11 cellular contexts compared by ENCODE assay signal in the genomic region with DNA sequence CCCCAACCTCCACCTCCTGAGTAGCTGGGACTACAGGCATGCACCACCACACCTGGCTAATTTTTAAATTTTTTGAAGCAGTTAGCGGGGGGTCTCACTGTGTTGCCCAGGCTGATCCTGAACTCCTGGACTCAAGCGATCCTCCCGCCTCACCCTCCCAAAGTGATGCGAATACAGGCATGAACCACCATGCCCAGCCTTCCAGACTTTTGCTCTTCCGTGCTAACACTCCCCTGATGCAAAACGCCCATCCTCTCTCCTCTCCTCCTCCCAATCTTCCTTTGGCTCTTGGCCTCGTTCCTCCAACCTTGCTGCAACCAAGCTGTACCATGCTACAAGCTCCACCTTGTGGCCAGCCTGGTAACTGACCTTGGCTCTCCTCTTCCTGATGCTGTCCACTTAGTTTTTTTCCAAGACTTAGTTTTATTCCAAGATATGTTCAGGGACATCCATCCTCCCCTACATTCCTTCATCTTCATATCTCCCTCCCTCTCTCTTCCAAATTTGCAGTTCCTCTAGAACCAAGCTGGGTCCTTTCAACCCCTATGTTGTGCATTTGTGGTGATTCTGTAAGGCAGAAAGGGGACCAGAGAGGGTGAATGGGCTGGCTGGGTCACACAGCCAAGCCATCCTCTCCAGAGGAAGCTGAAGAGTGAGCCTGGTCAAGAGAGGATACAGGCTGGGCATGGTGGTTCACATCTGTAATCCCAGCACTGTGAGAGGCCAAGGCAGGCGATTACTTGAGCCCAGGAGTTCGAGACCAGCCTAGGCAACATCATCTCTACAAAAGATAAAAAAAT. TPM values are rescaled to one million over a fixed set of nuclear protein-coding genes. Genes with fewer than 3 reads are reported as not detected.
DNase-seq lines count a peak whose midpoint lies in the region; ATAC-seq and TF ChIP-seq lines count a peak whose summit lies in the region.
"Had no signal": no experiment of that assay in that cellular context is flagged by ENCODE, and none has a peak within 500 bp of the region (broad histone marks: within the 10 kb centered on the region; RNA-seq: fewer than 3 reads in every experiment).

No MANE protein-coding gene starts in this region.

- peaks cover 12% of the 10 kb centered on the region for H3K9me3 ChIP-seq in WERI-Rb-1 (ENCODE audit: severe bottlenecking)
- peaks cover 12% of the 10 kb centered on the region for H3K9me3 ChIP-seq in lower lobe of right lung

- peak overlapping the region in 1 of 7 donors; percentile 7 for H3K27ac Mint-ChIP-seq in CD14-positive monocyte
- H3K27ac Mint-ChIP-seq: activated T-helper 17 cell treated with anti-CD3 and anti-CD28 coated beads, Interleukin-2, amount 50 U/mL, for 72 hours had no signal

- H3K4me3 Mint-ChIP-seq in CD14-positive monocyte: peak overlapping the region in 1 of 2 donors; percentile 18
- H3K4me3 Mint-ChIP-seq: activated T-helper 17 cell treated with anti-CD3 and anti-CD28 coated beads, Interleukin-2, amount 50 U/mL, for 72 hours had no signal

- H3K27ac ChIP-seq in WERI-Rb-1: no peak overlapping the region
- H3K27ac ChIP-seq in lower lobe of right lung: no peak overlapping the region
- H3K27ac ChIP-seq: upper lobe of left lung had no signal

- peaks cover 20 to 38% (median 35%) of the 10 kb centered on the region in 7 donors for H3K9me3 Mint-ChIP-seq in CD14-positive monocyte

- H3K27me3 Mint-ChIP-seq in CD14-positive monocyte (ENCODE audit: low read depth in 3 of 3): peaks cover 19 to 25% (median 24%) of the 10 kb centered on the region in 3 donors

- H3K4me3 ChIP-seq in GM12875 (ENCODE audit: low read depth, low read length) (no peak overlapping the region), WERI-Rb-1 (ENCODE audit: low read depth, low read length) (no peak overlapping the region), lower lobe of right lung (no peak overlapping the region)
- H3K4me3 ChIP-seq: upper lobe of left lung had no signal

- H3K36me3 Mint-ChIP-seq in CD14-positive monocyte: no peaks in the 10 kb centered on the region

- no peak for DNase-seq in CD14-positive monocyte (ENCODE audit: low spot score)
- DNase-seq in WERI-Rb-1: peak; percentile 67
- DNase-seq in lower lobe of right lung: no peak
- DNase-seq in AG20443 (ENCODE audit: low spot score): no peak
- DNase-seq: upper lobe of left lung had no signal

- H3K36me3 ChIP-seq in WERI-Rb-1: no peaks in the 10 kb centered on the region
- H3K36me3 ChIP-seq in lower lobe of right lung: no peaks in the 10 kb centered on the region
- H3K36me3 ChIP-seq: upper lobe of left lung had no signal

- no peaks in the 10 kb centered on the region for H3K4me1 Mint-ChIP-seq in CD14-positive monocyte

- peak; percentile 24 for TF ChIP-seq CTCF in CD14-positive monocyte (IDR thresholded peaks at IDR 0.05)
- TF ChIP-seq CTCF in GM12875 (IDR thresholded peaks at IDR 0.05; ENCODE audit: borderline replicate concordance, insufficient read depth, low read depth, low read length): peak; percentile 49; the same call in 1 of the 2 replicates
- peak; percentile 93 for TF ChIP-seq CTCF in WERI-Rb-1 (IDR thresholded peaks at IDR 0.05; ENCODE audit: low read depth, low read length)
- TF ChIP-seq CTCF in lower lobe of right lung (IDR thresholded peaks at IDR 0.05): peak; percentile 19

- intact Hi-C loops in CD14-positive monocyte (cut with micrococcal nuclease): no loop called here
- intact Hi-C loops in lower lobe of right lung (cut with DNase I): no loop called here

- H3K4me1 ChIP-seq in lower lobe of right lung: no peaks in the 10 kb centered on the region

- H3K27me3 ChIP-seq in WERI-Rb-1 (ENCODE audit: insufficient read depth, low read depth, severe bottlenecking) (no peaks in the 10 kb centered on the region), lower lobe of right lung (ENCODE audit: low read depth) (peaks cover 31% of the 10 kb centered on the region)

- no peak for ATAC-seq in lower lobe of right lung
- no peak for ATAC-seq in HG02623 (IDR thresholded peaks at IDR 0.05; ENCODE audit: unreplicated experiment)
- no peak for ATAC-seq in HG02981 (IDR thresholded peaks at IDR 0.05; ENCODE audit: unreplicated experiment)
- no peak for ATAC-seq in GM21737 (IDR thresholded peaks at IDR 0.05; ENCODE audit: unreplicated experiment)
- ATAC-seq: activated T-helper 17 cell treated with anti-CD3 and anti-CD28 coated beads, Interleukin-2, amount 50 U/mL, for 72 hours had no signal

RNA-seq across cellular contexts. Expression of a gene that starts 32.8 kb away (rescaled TPM):
- polyA plus RNA-seq in CD14-positive monocyte: not detected
- 3.9 TPM for total RNA-seq in lower lobe of right lung
- total RNA-seq: skeletal muscle tissue had no signal

Comparison
In these comparisons a context has a peak if more than half of its experiments do, and no peak if none do; other contexts are left out.
1. CTCF ChIP-seq: peak in every context shown above with its lines; median percentile 93 in WERI-Rb-1; 49 in GM12875; 24 in CD14-positive monocyte; 19 in lower lobe of right lung.